21 cellular contexts compared by ENCODE assay signal in genomic region chr20:32045999-32046398, GRCh38. TPM values are rescaled to one million over a fixed set of nuclear protein-coding genes. Genes with fewer than 3 reads are reported as not detected.
A peak's percentile ranks its signal among the peaks of the same experiment; 100 is the strongest.
DNase-seq lines count a peak whose midpoint lies in the region; ATAC-seq, FAIRE-seq and TF ChIP-seq lines count a peak whose summit lies in the region.
"Had no signal": no experiment of that assay in that cellular context is flagged by ENCODE, and none has a peak within 500 bp of the region (broad histone marks: within the 10 kb centered on the region; RNA-seq: fewer than 3 reads in every experiment).

No MANE protein-coding gene starts in this region.

- WGBS in K562 (ENCODE audit: insufficient coverage, low coverage, missing lambda C conversion rate), result 4% methylated on average over 3 of the region's 3 CpGs

- TF ChIP-seq RAD21 in K562 (CRISPR knock-in tag; conservative IDR thresholded peaks at IDR 0.05 in 1 of 2, IDR thresholded peaks at IDR 0.05 in 1 of 2), result no peak

- no peak overlapping the region for H3K4me2 ChIP-seq in K562 (ENCODE audit: insufficient read depth, low read length)
- H3K4me2 ChIP-seq: BLaER1 had no signal

- H3K27ac ChIP-seq in K562 (ENCODE audit: extremely low read depth, low read depth, low read length), result no peak overlapping the region
- H3K27ac ChIP-seq: BLaER1, GM23248 had no signal

- CTCF ChIA-PET in K562 (lab: Yijun Ruan, JAX; ENCODE audit: low intra/inter-chr PET ratio), result no interaction called here

- no peak overlapping the region for H3K4me3 ChIP-seq in K562
- H3K4me3 ChIP-seq: BLaER1, GM23248, HAP-1 had no signal

- no peak overlapping the region for H2AFZ ChIP-seq in K562 (ENCODE audit: low read depth, low read length)
- H2AFZ ChIP-seq: GM23248 had no signal

- H3K79me2 ChIP-seq in K562 (ENCODE audit: control insufficient read depth, insufficient read depth, low read length), result no peaks in the 10 kb centered on the region

- no TSS peak for BruUV-seq in K562 (replicated peaks; lab: Mats Ljungman, UMichigan)

- peak; percentile 97 for DNase-seq in COLO829 (ENCODE audit: low spot score)
- DNase-seq in NCI-H526 (lab: John Stamatoyannopoulos, UW), result peak; percentile 18 to 59
- DNase-seq in K562 (ENCODE audit: extremely low read depth in 1 of 4, low spot score in 3 of 4), result no peak
- DNase-seq in mesenteric fat pad (ENCODE audit: low spot score), result peak; percentile 2
- DNase-seq in stimulated activated CD4-positive, alpha-beta T cell treated with anti-CD3 and anti-CD28 coated beads, Interleukin-4, amount 100 ng/mL, for 1 hour, result no peak
- no peak for DNase-seq in effector CD8-positive, alpha-beta T cell (lab: John Stamatoyannopoulos, UW)
- DNase-seq: 8988T; Calu3; CD4-positive, alpha-beta memory T cell; DMS79 treated with DMSO at 0.1 percent for 48 hours; GF-D8; GM23248 had no signal

- intact Hi-C loops in K562 (cut with micrococcal nuclease), result no loop called here

- TF ChIP-seq EP300 in K562 (IDR thresholded peaks at IDR 0.05; ENCODE audit: low read length), result no peak

- no peaks in the 10 kb centered on the region for H3K36me3 ChIP-seq in K562 (ENCODE audit: control insufficient read depth, insufficient read depth, low read length)
- H3K36me3 ChIP-seq: BLaER1, HAP-1 had no signal

- H3K4me1 ChIP-seq in K562 (replicated peaks in 1 of 2; ENCODE audit: control insufficient read depth in 2 of 2, insufficient read depth in 2 of 2, low read length in 2 of 2), result no peaks in the 10 kb centered on the region
- H3K4me1 ChIP-seq: HAP-1 had no signal

- peaks cover 20 to 21% of the 10 kb centered on the region in 2 experiments; a peak in 4 of 5 replicates for H3K27me3 ChIP-seq in K562 (ENCODE audit: control insufficient read depth in 2 of 2, insufficient read depth in 2 of 2, low read length in 2 of 2)
- H3K27me3 ChIP-seq: BLaER1 had no signal

- POLR2A ChIA-PET in K562 (lab: Yijun Ruan, JAX), result interaction anchor here (0.6 kb wide), 1 partner anchor 12 kb away, joined by 3 read pairs; no protein-coding TSS in a partner anchor

- H3K9me3 ChIP-seq in K562 (replicated peaks; ENCODE audit: control insufficient read depth, insufficient read depth, low read depth, low read length), result no peaks in the 10 kb centered on the region
- H3K9me3 ChIP-seq: BLaER1, HAP-1 had no signal

- ATAC-seq in K562, result no peak
- no peak for ATAC-seq in HG02798 (IDR thresholded peaks at IDR 0.05; ENCODE audit: poor library complexity, unreplicated experiment)

- no peak for TF ChIP-seq POLR2A in K562 (conservative IDR thresholded peaks at IDR 0.05)

- FAIRE-seq in K562 (lab: Jason Lieb, UNC), result no peak

- in situ Hi-C loops in K562 (cut with MboI), result no loop called here

- H3K9ac ChIP-seq in K562 (ENCODE audit: insufficient read depth in 1 of 2, low read depth in 2 of 2, low read length in 2 of 2), result no peak overlapping the region
- H3K9ac ChIP-seq: BLaER1, GM23248 had no signal

- no peaks in the 10 kb centered on the region for H3K9me1 ChIP-seq in K562 (ENCODE audit: control insufficient read depth, insufficient read depth, low read length)

- no peaks in the 10 kb centered on the region for H4K20me1 ChIP-seq in K562 (replicated peaks; ENCODE audit: control insufficient read depth, insufficient read depth, low read length)
- H4K20me1 ChIP-seq: BLaER1 had no signal

- no peak for TF ChIP-seq CTCF in K562 (IDR thresholded peaks at IDR 0.05 in 2 of 3, conservative IDR thresholded peaks at IDR 0.05 in 1 of 3; ENCODE audit: insufficient read depth in 2 of 3, low read depth in 1 of 3, low read length in 3 of 3)

TF ChIP-seq in K562, 482 proteins besides CTCF, POLR2A, EP300 and RAD21:
- no peak for TF ChIP-seq FOXP1 (CRISPR knock-in tag; IDR thresholded peaks at IDR 0.05)
- peak; percentile 48 for TF ChIP-seq ZFP36 (IDR thresholded peaks at IDR 0.05; ENCODE audit: low read depth, low read length, partially characterized antibody)
- no peak for TF ChIP-seq JUNB (CRISPR knock-in tag; conservative IDR thresholded peaks at IDR 0.05)
- no peak for TF ChIP-seq KLF13 (tag; IDR thresholded peaks at IDR 0.05; ENCODE audit: borderline replicate concordance, low read depth)
- TF ChIP-seq TFE3 (CRISPR knock-in tag; IDR thresholded peaks at IDR 0.05), result peak; percentile 35; the same call in 1 of the 2 replicates
- no peak for TF ChIP-seq ZFPM2 (CRISPR knock-in tag; IDR thresholded peaks at IDR 0.05)
TF ChIP-seq in K562: peak in this region for 2.

RNA-seq across cellular contexts. Expression of gene HCK, which starts 6.0 kb away (rescaled TPM):
- total RNA-seq in K562 (2011; cell fraction: chromatin; rRNA removed; ENCODE audit: low replicate concordance), result not detected in 2 replicates
- not detected in 2 replicates for total RNA-seq in K562 (2011; cell fraction: nucleolus; rRNA removed)
- not detected in 2 replicates for total RNA-seq in K562 (2011; cell fraction: nucleoplasm; rRNA removed)
- total RNA-seq in K562 (2014; rRNA removed), result 0.27 TPM in 1 of 2 replicates, not detected in the other
- not detected in 2 replicates for total RNA-seq in K562 (2014; rRNA removed; fragmentation: Illumina TruSeq; extraction: Trizol)
- 0.38 and 0.51 TPM in 2 replicates for total RNA-seq in K562 (2015; rRNA removed; fragmentation: Illumina TruSeq; extraction: Trizol)
- not detected in 2 replicates for total RNA-seq in K562 (2021)
- polyA plus RNA-seq in K562 (2011; rRNA removed), result 0.04 TPM in 1 of 2 replicates, not detected in the other
- 0.01 and 0.07 TPM in 2 replicates for polyA plus RNA-seq in K562 (2011; cell fraction: cytosol; rRNA removed)
- not detected in 2 replicates for polyA plus RNA-seq in K562 (2011; cell fraction: nucleus; rRNA removed)
- polyA plus RNA-seq in K562 (2012), result 0.13 and 0.50 TPM in 2 replicates
- polyA plus RNA-seq in K562 (2014; fragmentation: Illumina TruSeq; extraction: Trizol), result not detected in 2 replicates
- polyA plus RNA-seq in K562 (2014; fragmentation: Nextera tagmentation; extraction: Ambion mirVana), result not detected
- polyA plus RNA-seq in K562 (2014; rRNA removed), result 0.09 TPM in 1 of 2 replicates, not detected in the other
- polyA minus RNA-seq in K562 (2011; rRNA and poly(A)+ RNA removed), result 0.18 TPM in 1 of 2 replicates, not detected in the other
- polyA minus RNA-seq in K562 (2011; cell fraction: cytosol; rRNA and poly(A)+ RNA removed), result not detected in 2 replicates
- polyA minus RNA-seq in K562 (2011; cell fraction: nucleus; rRNA and poly(A)+ RNA removed), result not detected in 2 replicates
- total RNA-seq in mesenteric fat pad, result 35.1 TPM
- total RNA-seq: A673, Calu3, GM23248, H4, HT-29 had no signal
- polyA plus RNA-seq: AG04450, GM23248 had no signal

RNA-seq across cellular contexts. Expression of gene CCM2L, which starts 35.8 kb away (rescaled TPM):
- not detected in 2 replicates for total RNA-seq in K562 (2011; cell fraction: chromatin; rRNA removed; ENCODE audit: low replicate concordance)
- not detected in 2 replicates for total RNA-seq in K562 (2011; cell fraction: nucleolus; rRNA removed)
- total RNA-seq in K562 (2011; cell fraction: nucleoplasm; rRNA removed), result not detected in 2 replicates
- total RNA-seq in K562 (2014; rRNA removed), result not detected in 2 replicates
- not detected in 2 replicates for total RNA-seq in K562 (2014; rRNA removed; fragmentation: Illumina TruSeq; extraction: Trizol)
- total RNA-seq in K562 (2015; rRNA removed; fragmentation: Illumina TruSeq; extraction: Trizol), result not detected in 2 replicates
- not detected in 2 replicates for total RNA-seq in K562 (2021)
- polyA plus RNA-seq in K562 (2011; rRNA removed), result 0.04 TPM in 1 of 2 replicates, not detected in the other
- not detected in 2 replicates for polyA plus RNA-seq in K562 (2011; cell fraction: cytosol; rRNA removed)
- polyA plus RNA-seq in K562 (2011; cell fraction: nucleus; rRNA removed), result not detected in 2 replicates
- 0.30 TPM in 1 of 2 replicates, not detected in the other for polyA plus RNA-seq in K562 (2012)
- polyA plus RNA-seq in K562 (2014; fragmentation: Illumina TruSeq; extraction: Trizol), result not detected in 2 replicates
- not detected for polyA plus RNA-seq in K562 (2014; fragmentation: Nextera tagmentation; extraction: Ambion mirVana)
- polyA plus RNA-seq in K562 (2014; rRNA removed), result not detected in 2 replicates
- not detected in 2 replicates for polyA minus RNA-seq in K562 (2011; rRNA and poly(A)+ RNA removed)
- polyA minus RNA-seq in K562 (2011; cell fraction: cytosol; rRNA and poly(A)+ RNA removed), result not detected in 2 replicates
- not detected in 2 replicates for polyA minus RNA-seq in K562 (2011; cell fraction: nucleus; rRNA and poly(A)+ RNA removed)
- total RNA-seq in mesenteric fat pad, result 10.4 TPM
- total RNA-seq: A673; Calu3; CD4-positive, alpha-beta memory T cell; GM23248 had no signal
- polyA plus RNA-seq: AG04450; CD14-positive monocyte; CD4-positive, alpha-beta memory T cell; GM23248; IgD-negative memory B cell had no signal

Comparison
In these comparisons a context has a peak if more than half of its experiments do, and no peak if none do; other contexts are left out.
1. DNase-seq: peak in COLO829 (single experiment), NCI-H526 (2 of 2) and mesenteric fat pad (single experiment); none in K562 (0 of 4), stimulated activated CD4-positive, alpha-beta T cell treated with anti-CD3 and anti-CD28 coated beads, Interleukin-4, amount 100 ng/mL, for 1 hour (single experiment) and effector CD8-positive, alpha-beta T cell (single experiment).
2. RNA of gene HCK, which starts 6.0 kb away (total RNA-seq): 35.1 TPM in mesenteric fat pad (single experiment); 0.27 to 0.51 TPM in K562; every median in the first group is over 10 times any median in the second.
3. RNA of gene CCM2L, which starts 35.8 kb away (total RNA-seq): 10.4 TPM in mesenteric fat pad (single experiment); not detected in K562; every median in the first group is over 10 times any median in the second.